Comparison of ENCODE assay signal across 3 cellular contexts in genomic region chr10:4961558-4961957, GRCh38. TPM values are rescaled to one million over a fixed set of nuclear protein-coding genes. Genes with fewer than 3 reads are reported as not detected.
"Had no signal": no experiment of that assay in that cellular context is flagged by ENCODE, and none has a peak within 500 bp of the region (broad histone marks: within the 10 kb centered on the region; RNA-seq: fewer than 3 reads in every experiment).

No MANE protein-coding gene starts in this region.

RNA-seq across cellular contexts. Expression of gene AKR1C2, which starts 42.1 kb away (rescaled TPM):
- total RNA-seq: natural killer cell; natural killer cell treated with Interleukin-12 subunit alpha and Interleukin-12 subunit beta and Interleukin-15 and Interleukin-18, amount 100 ng/mL, for 72 hours; osteocyte had no signal
